Comparison of ENCODE assay signal across 13 cellular contexts in genomic region chr9:89022071-89022721, GRCh38. TPM values are rescaled to one million over a fixed set of nuclear protein-coding genes. Genes with fewer than 3 reads are reported as not detected.
DNase-seq lines count a peak whose midpoint lies in the region; TF ChIP-seq lines count a peak whose summit lies in the region.
"Had no signal": no experiment of that assay in that cellular context is flagged by ENCODE, and none has a peak within 500 bp of the region (broad histone marks: within the 10 kb centered on the region; RNA-seq: fewer than 3 reads in every experiment).

No MANE protein-coding gene starts in this region.

- peak overlapping the region; percentile 90 for H3K27ac ChIP-seq in C4-2B
- H3K27ac ChIP-seq in brain microvascular endothelial cell = peak overlapping the region; percentile 91
- peak overlapping the region; percentile 79 for H3K27ac ChIP-seq in hepatocyte
- peak overlapping the region; percentile 16 for H3K27ac ChIP-seq in rectal smooth muscle tissue (ENCODE audit: low read depth, low read length)

- no peak for TF ChIP-seq CTCF in C4-2B (conservative IDR thresholded peaks at IDR 0.05)
- TF ChIP-seq CTCF in brain microvascular endothelial cell (IDR thresholded peaks at IDR 0.05; ENCODE audit: low read depth, low read length, missing control alignments) = no peak
- TF ChIP-seq CTCF in hepatocyte (IDR thresholded peaks at IDR 0.05; ENCODE audit: poor library complexity) = no peak

- in situ Hi-C loops in brain microvascular endothelial cell (cut with HindIII; ENCODE audit: low pct_ligation_motif_present, low sequenced_read_pairs) = no loop called here

- no peaks in the 10 kb centered on the region for H3K27me3 ChIP-seq in brain microvascular endothelial cell (replicated peaks)
- H3K27me3 ChIP-seq in hepatocyte = no peaks in the 10 kb centered on the region
- H3K27me3 ChIP-seq in rectal smooth muscle tissue (ENCODE audit: control insufficient read depth, insufficient read depth, low read length) = no peaks in the 10 kb centered on the region

- H3K4me2 ChIP-seq in hepatocyte = peak overlapping the region; percentile 38

- no peaks in the 10 kb centered on the region for H3K9me2 ChIP-seq in hepatocyte (replicated peaks; ENCODE audit: insufficient read depth)

- WGBS in hepatocyte (ENCODE audit: low lambda C conversion rate, missing lambda C conversion rate) = 68% methylated on average over 13 of the region's 13 CpGs

- peak; percentile 92 for DNase-seq in brain microvascular endothelial cell
- peak; percentile 47 for DNase-seq in hepatocyte (ENCODE audit: low spot score)
- DNase-seq in activated CD8-positive, alpha-beta memory T cell treated with anti-CD3 and anti-CD28 coated beads, Interleukin-2, amount 50 U/mL, for 4 hours = no peak
- DNase-seq in cerebellar cortex (ENCODE audit: low spot score) = no peak
- no peak for DNase-seq in activated CD4-positive, CD25-positive, alpha-beta regulatory T cell (lab: John Stamatoyannopoulos, UW)
- no peak for DNase-seq in germinal center (ENCODE audit: low spot score)
- DNase-seq: activated effector memory CD4-positive, alpha-beta T cell treated with anti-CD3 and anti-CD28 coated beads, Interleukin-2, amount 50 U/mL, for 16 hours; effector memory CD8-positive, alpha-beta T cell; stimulated activated CD4-positive, alpha-beta T cell treated with anti-CD3 and anti-CD28 coated beads, Interleukin-15, amount 100 ng/mL, for 24 hours; stimulated activated naive B cell treated with anti-CD40 and anti-IgM and Interleukin-4, amounts not matched to agents 10 μg/mL and 1 μg/mL and 100 μg/mL, for 72 hours had no signal

- no peak overlapping the region for H3K9ac ChIP-seq in rectal smooth muscle tissue (ENCODE audit: low read length)

- H3K79me2 ChIP-seq in hepatocyte = no peaks in the 10 kb centered on the region

- no peak overlapping the region for H2AFZ ChIP-seq in hepatocyte

- H4K20me1 ChIP-seq in hepatocyte (ENCODE audit: insufficient read depth, poor library complexity, severe bottlenecking) = no peaks in the 10 kb centered on the region

- H3K36me3 ChIP-seq in brain microvascular endothelial cell (replicated peaks) (peaks cover 4% of the 10 kb centered on the region), hepatocyte (replicated peaks; ENCODE audit: insufficient read depth, low read depth) (no peaks in the 10 kb centered on the region), rectal smooth muscle tissue (ENCODE audit: control insufficient read depth, insufficient read depth, low read length) (no peaks in the 10 kb centered on the region)

- H3K9me3 ChIP-seq in hepatocyte (ENCODE audit: low read depth) = no peaks in the 10 kb centered on the region

- peaks cover 25% of the 10 kb centered on the region for H3K4me1 ChIP-seq in hepatocyte (ENCODE audit: insufficient read depth)
- peaks cover 13% of the 10 kb centered on the region for H3K4me1 ChIP-seq in rectal smooth muscle tissue (ENCODE audit: control insufficient read depth, insufficient read depth, low read length)

- H3K4me3 ChIP-seq in brain microvascular endothelial cell (ENCODE audit: low read depth, low read length) (no peak overlapping the region), hepatocyte (no peak overlapping the region), rectal smooth muscle tissue (ENCODE audit: low read length) (peak overlapping the region; percentile 21)

RNA-seq across cellular contexts. Expression of gene S1PR3, which starts 30.9 kb away (rescaled TPM):
- 46.1 and 48.6 TPM in 2 replicates for total RNA-seq in hepatocyte
- 13.2 and 21.4 TPM in 2 replicates for polyA plus RNA-seq in hepatocyte
- total RNA-seq: G401 had no signal

Comparison
In these comparisons a context has a peak if more than half of its experiments do, and no peak if none do; other contexts are left out.
1. H3K27ac ChIP-seq: peak in every context shown above with its lines; median percentile 91 in brain microvascular endothelial cell; 90 in C4-2B; 79 in hepatocyte; 16 in rectal smooth muscle tissue.
2. DNase-seq: peak in brain microvascular endothelial cell (single experiment) and hepatocyte (single experiment); none in activated CD8-positive, alpha-beta memory T cell treated with anti-CD3 and anti-CD28 coated beads, Interleukin-2, amount 50 U/mL, for 4 hours (single experiment), cerebellar cortex (single experiment), activated CD4-positive, CD25-positive, alpha-beta regulatory T cell (0 of 4) and germinal center (single experiment).